In the genomic region with DNA sequence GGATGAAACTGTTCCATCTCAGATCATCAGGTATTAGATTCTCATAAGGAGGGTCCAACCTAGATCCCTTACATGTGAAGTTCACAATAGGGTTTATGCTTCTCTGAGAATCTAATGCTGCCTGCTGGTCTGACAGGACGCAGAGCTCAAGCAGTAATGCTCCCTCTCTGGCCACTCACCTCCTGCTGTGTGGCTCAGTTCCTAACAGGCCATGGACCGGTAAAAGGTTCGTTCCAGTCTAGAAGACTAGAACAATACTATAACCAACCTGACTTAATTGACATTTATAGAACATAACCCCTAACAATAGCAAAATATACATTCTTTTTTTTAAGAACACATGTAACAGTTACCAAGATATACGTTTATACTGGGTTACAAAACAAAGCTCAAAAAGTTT, we compare ENCODE assay signal across 30 cellular contexts.
"Had no signal": no experiment of that assay in that cellular context is flagged by ENCODE, and none has a peak within 500 bp of the region (broad histone marks: within the 10 kb centered on the region; RNA-seq: fewer than 3 reads in every experiment).

No MANE protein-coding gene starts in this region.

- H3K27ac Mint-ChIP-seq: activated B cell treated with CpG ODN at 0.5 μM for 24 hours; activated CD8-positive, alpha-beta T cell treated with anti-CD3 and anti-CD28 coated beads for 36 hours; activated naive CD4-positive, alpha-beta T cell treated with anti-CD3 and anti-CD28 coated beads, Interleukin-2, amount 10 ng/mL, durations not matched to agents 7 days and 5 days; activated naive CD4-positive, alpha-beta T cell treated with anti-CD3 and anti-CD28 coated beads, Interleukin-2, amount 50 U/mL, for 72 hours; activated naive CD8-positive, alpha-beta T cell treated with anti-CD3 and anti-CD28 coated beads, Interleukin-2, amount 10 ng/mL, durations not matched to agents 7 days and 5 days; activated T-helper 1 cell treated with anti-CD3 and anti-CD28 coated beads, Interleukin-12 subunit alpha, Interleukin-12 subunit beta, Interleukin-2, Interleukin-4 antibody, amounts not matched to agents 30 ng/mL and 10 ng/mL and 1 ng/mL, durations not matched to agents 14 hours and 24 hours and 36 hours; activated T-helper 2 cell treated with anti-CD3 and anti-CD28 coated beads, Interferon-gamma antibody, Interleukin-2, Interleukin-4, amounts not matched to agents 10 μg/mL and 5 μg/mL and 100 μg/mL, durations not matched to agents 14 hours and 24 hours and 36 hours; T-helper 17 cell; T-helper 2 cell treated with Interferon-gamma antibody and Interleukin-4, amounts not matched to agents 5 μg/mL and 100 μg/mL, for 36 hours had no signal

- H3K4me3 ChIP-seq: body of pancreas, gastrocnemius medialis, heart left ventricle had no signal

- H3K36me3 ChIP-seq: gastrocnemius medialis had no signal

- H3K27me3 ChIP-seq: body of pancreas, gastrocnemius medialis, heart left ventricle had no signal

- H3K4me3 Mint-ChIP-seq: activated B cell treated with CpG ODN at 0.5 μM for 24 hours; activated CD8-positive, alpha-beta T cell treated with anti-CD3 and anti-CD28 coated beads for 36 hours; activated naive CD4-positive, alpha-beta T cell treated with anti-CD3 and anti-CD28 coated beads, Interleukin-2, amount 10 ng/mL, durations not matched to agents 7 days and 5 days; activated naive CD8-positive, alpha-beta T cell treated with anti-CD3 and anti-CD28 coated beads, Interleukin-2, amount 10 ng/mL, durations not matched to agents 7 days and 5 days; activated T-helper 1 cell treated with anti-CD3 and anti-CD28 coated beads, Interleukin-12 subunit alpha, Interleukin-12 subunit beta, Interleukin-2, Interleukin-4 antibody, amounts not matched to agents 30 ng/mL and 10 ng/mL and 1 ng/mL, durations not matched to agents 14 hours and 24 hours and 36 hours; T-helper 17 cell; T-helper 2 cell treated with Interferon-gamma antibody and Interleukin-4, amounts not matched to agents 5 μg/mL and 100 μg/mL, for 36 hours had no signal

- DNase-seq: activated B cell treated with CpG ODN at 0.5 μM for 24 hours; activated CD4-positive, alpha-beta T cell treated with anti-CD3 and anti-CD28 coated beads for 48 hours; activated CD4-positive, alpha-beta T cell treated with anti-CD3 and anti-CD28 coated beads, Interleukin-2, amount 50 U/mL, for 1 hour; activated CD4-positive, alpha-beta T cell treated with anti-CD3 and anti-CD28 coated beads, Interleukin-2, amount 50 U/mL, for 48 hours; activated CD8-positive, alpha-beta memory T cell treated with anti-CD3 and anti-CD28 coated beads for 24 hours; activated CD8-positive, alpha-beta T cell treated with anti-CD3 and anti-CD28 coated beads for 36 hours; activated gamma-delta T cell; activated naive CD4-positive, alpha-beta T cell; activated naive CD4-positive, alpha-beta T cell treated with anti-CD3 and anti-CD28 coated beads, Interleukin-2, amount 10 ng/mL, durations not matched to agents 7 days and 5 days; activated naive CD8-positive, alpha-beta T cell treated with anti-CD3 and anti-CD28 coated beads, Interleukin-2, amount 10 ng/mL, durations not matched to agents 7 days and 5 days; activated T-cell treated with anti-CD3 and anti-CD28 coated beads, Interleukin-2, amount 50 U/mL, for 1 hour; activated T-cell treated with anti-CD3 and anti-CD28 coated beads, Interleukin-2, amount 50 U/mL, for 48 hours; body of pancreas; caudate nucleus; effector CD8-positive, alpha-beta T cell; foreskin fibroblast; gastrocnemius medialis; glutamatergic neuron; heart left ventricle; T-helper 1 cell; T-helper 17 cell; T1000; WERI-Rb-1 had no signal

- FAIRE-seq: colon had no signal

- H3K36me3 Mint-ChIP-seq: activated naive CD4-positive, alpha-beta T cell treated with anti-CD3 and anti-CD28 coated beads, Interleukin-2, amount 50 U/mL, for 72 hours had no signal

- ATAC-seq: activated CD4-positive, CD25-positive, alpha-beta regulatory T cell treated with anti-CD3 and anti-CD28 coated beads, Interleukin-2, amount 50 U/mL, for 24 hours; activated CD8-positive, alpha-beta T cell treated with anti-CD3 and anti-CD28 coated beads for 36 hours; activated naive CD4-positive, alpha-beta T cell treated with anti-CD3 and anti-CD28 coated beads, Interleukin-2, amount 50 U/mL, for 72 hours; body of pancreas; esophagus mucosa; gastrocnemius medialis; heart left ventricle; T-helper 17 cell had no signal

- H3K4me1 Mint-ChIP-seq: activated naive CD4-positive, alpha-beta T cell treated with anti-CD3 and anti-CD28 coated beads, Interleukin-2, amount 10 ng/mL, durations not matched to agents 7 days and 5 days had no signal

- H3K9me3 Mint-ChIP-seq: activated CD8-positive, alpha-beta T cell treated with anti-CD3 and anti-CD28 coated beads for 36 hours; activated naive CD4-positive, alpha-beta T cell treated with anti-CD3 and anti-CD28 coated beads, Interleukin-2, amount 10 ng/mL, durations not matched to agents 7 days and 5 days; activated naive CD4-positive, alpha-beta T cell treated with anti-CD3 and anti-CD28 coated beads, Interleukin-2, amount 50 U/mL, for 72 hours; activated naive CD8-positive, alpha-beta T cell treated with anti-CD3 and anti-CD28 coated beads, Interleukin-2, amount 10 ng/mL, durations not matched to agents 7 days and 5 days; activated T-helper 1 cell treated with anti-CD3 and anti-CD28 coated beads, Interleukin-12 subunit alpha, Interleukin-12 subunit beta, Interleukin-2, Interleukin-4 antibody, amounts not matched to agents 30 ng/mL and 10 ng/mL and 1 ng/mL, durations not matched to agents 14 hours and 24 hours and 36 hours; activated T-helper 2 cell treated with anti-CD3 and anti-CD28 coated beads, Interferon-gamma antibody, Interleukin-2, Interleukin-4, amounts not matched to agents 10 μg/mL and 5 μg/mL and 100 μg/mL, durations not matched to agents 14 hours and 24 hours and 36 hours; T-helper 2 cell treated with Interferon-gamma antibody and Interleukin-4, amounts not matched to agents 5 μg/mL and 100 μg/mL, for 36 hours had no signal

- H3K27me3 Mint-ChIP-seq: activated B cell treated with CpG ODN at 0.5 μM for 24 hours; activated CD8-positive, alpha-beta T cell treated with anti-CD3 and anti-CD28 coated beads for 36 hours; activated naive CD4-positive, alpha-beta T cell treated with anti-CD3 and anti-CD28 coated beads, Interleukin-2, amount 10 ng/mL, durations not matched to agents 7 days and 5 days; activated naive CD8-positive, alpha-beta T cell treated with anti-CD3 and anti-CD28 coated beads, Interleukin-2, amount 10 ng/mL, durations not matched to agents 7 days and 5 days; T-helper 17 cell had no signal

- H3K27ac ChIP-seq: body of pancreas, gastrocnemius medialis, WERI-Rb-1 had no signal

- H3K9me3 ChIP-seq: body of pancreas, gastrocnemius medialis, heart left ventricle had no signal
